ENCODE assay signal across 21 cellular contexts in the genomic region with DNA sequence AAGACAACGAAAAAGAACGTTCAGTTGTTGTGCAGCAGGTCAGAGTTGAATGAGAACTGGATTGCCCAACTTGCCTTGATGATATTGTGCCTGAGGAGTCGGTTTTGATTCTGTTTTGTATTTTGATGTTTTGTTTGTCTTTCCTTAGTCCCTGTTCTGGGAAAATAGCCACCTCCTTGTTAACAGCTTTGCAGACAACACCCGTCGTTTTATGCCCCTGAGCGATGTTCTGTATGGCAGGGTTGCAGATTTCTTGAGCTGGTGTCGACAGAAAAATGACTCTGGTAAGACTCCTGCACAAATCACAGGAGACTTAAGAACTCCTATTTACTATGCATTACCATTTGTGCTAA.
"Had no signal": no experiment of that assay in that cellular context is flagged by ENCODE, and none has a peak within 500 bp of the region (broad histone marks: within the 10 kb centered on the region; RNA-seq: fewer than 3 reads in every experiment).

No MANE protein-coding gene starts in this region.

- H3K4me3 ChIP-seq: lung, right atrium auricular region, smooth muscle cell, upper lobe of right lung had no signal

- H3K27me3 ChIP-seq: right atrium auricular region, upper lobe of right lung had no signal

- FAIRE-seq: endometrium, islet of Langerhans had no signal

- H3K27ac ChIP-seq: upper lobe of right lung had no signal

- H3K4me2 ChIP-seq: smooth muscle cell had no signal

- H3K36me3 ChIP-seq: right atrium auricular region, upper lobe of right lung had no signal

- ATAC-seq: activated CD8-positive, alpha-beta T cell treated with anti-CD3 and anti-CD28 coated beads for 36 hours; activated naive CD8-positive, alpha-beta T cell treated with anti-CD3 and anti-CD28 coated beads, Interleukin-2, amount 50 U/mL, for 24 hours; left colon; natural killer cell treated with Interleukin-12 subunit alpha and Interleukin-12 subunit beta and Interleukin-15 and Interleukin-18, amount 100 ng/mL, for 72 hours; stimulated activated naive CD8-positive, alpha-beta T cell treated with anti-CD3 and anti-CD28 coated beads, Interleukin-15, amount 100 ng/mL, for 72 hours; T-cell; upper lobe of right lung had no signal

- DNase-seq: activated B cell treated with CpG ODN at 0.5 μM for 24 hours; activated CD4-positive, alpha-beta T cell treated with anti-CD3 and anti-CD28 coated beads, Interleukin-2, amount 10 ng/mL, durations not matched to agents 24 days and 14 days; activated CD8-positive, alpha-beta T cell treated with anti-CD3 and anti-CD28 coated beads for 36 hours; activated naive CD4-positive, alpha-beta T cell treated with anti-CD3 and anti-CD28 coated beads for 36 hours; activated naive CD8-positive, alpha-beta T cell treated with anti-CD3 and anti-CD28 coated beads, Interleukin-2, amount 50 U/mL, for 24 hours; activated T-cell treated with anti-CD3 and anti-CD28 coated beads, Interleukin-2, amount 50 U/mL, for 24 hours; aorta; cortex of kidney; hippocampal formation; left colon; occipital lobe; stimulated activated CD4-positive, alpha-beta T cell treated with anti-CD3 and anti-CD28 coated beads, Interleukin-4, amount 100 ng/mL, for 1 hour; stimulated activated naive CD8-positive, alpha-beta T cell treated with anti-CD3 and anti-CD28 coated beads, Interleukin-15, amount 100 ng/mL, for 72 hours; T-cell; upper lobe of right lung had no signal

- H3K9me3 ChIP-seq: right atrium auricular region, upper lobe of right lung had no signal
